Comparison of ENCODE assay signal across 1 cellular context in the genomic region with DNA sequence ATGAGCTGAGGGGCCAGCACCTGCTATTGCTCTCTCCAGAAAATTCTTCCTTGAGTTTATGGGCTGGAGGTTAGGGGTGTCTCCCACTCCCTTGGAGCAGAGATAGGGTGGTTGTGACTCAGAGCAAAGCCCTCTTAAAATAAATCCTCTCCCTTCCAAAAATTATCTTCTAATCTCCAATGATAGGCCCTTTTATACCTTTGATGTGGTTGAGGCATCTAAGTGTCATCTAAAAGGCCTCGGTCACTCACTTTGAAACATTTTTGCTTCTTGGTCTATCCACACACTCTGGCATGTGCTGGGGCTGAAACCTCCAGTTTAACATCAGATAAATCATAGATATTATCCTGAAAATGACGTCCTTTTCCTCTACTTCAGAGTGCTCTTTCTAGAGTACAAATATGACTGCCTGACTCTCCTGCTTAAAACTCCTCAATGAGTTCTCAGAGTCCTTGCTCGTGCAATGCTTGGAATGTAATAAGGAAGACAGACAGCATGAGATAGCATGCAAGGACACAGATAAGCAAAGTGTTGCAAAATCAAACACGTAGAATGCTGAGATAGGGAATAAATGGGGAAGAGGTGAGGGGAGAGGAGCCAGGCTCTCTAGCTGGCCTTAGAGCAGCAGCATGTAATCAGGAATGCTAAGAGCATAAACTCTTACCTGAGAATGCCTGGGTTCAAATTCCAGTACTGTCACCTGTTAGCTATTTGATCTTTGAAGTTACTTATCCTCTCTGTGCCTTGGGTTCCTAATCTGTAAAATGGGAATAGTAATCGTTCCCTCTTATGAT.
TF ChIP-seq lines count a peak whose summit lies in the region.

No MANE protein-coding gene starts in this region.

TF ChIP-seq in K562, 482 proteins besides CTCF, POLR2A, EP300 and RAD21 (continued from another document and continues in another):
- TF ChIP-seq MTF1 (CRISPR knock-in tag; IDR thresholded peaks at IDR 0.05; ENCODE audit: borderline replicate concordance) (no peak), PRMT5 (CRISPR knock-in tag; IDR thresholded peaks at IDR 0.05) (no peak), PML (IDR thresholded peaks at IDR 0.05; ENCODE audit: low read length) (peak; percentile 72), NUFIP1 (IDR thresholded peaks at IDR 0.05; ENCODE audit: partially characterized antibody) (no peak), TBP (optimal IDR thresholded peaks at IDR 0.05; ENCODE audit: low read depth, low read length) (no peak), ZNF253 (CRISPR knock-in tag; conservative IDR thresholded peaks at IDR 0.05) (no peak), JUN (IDR thresholded peaks at IDR 0.05; ENCODE audit: borderline replicate concordance, low read depth, low read length) (no peak), JUN (CRISPR knock-in tag; IDR thresholded peaks at IDR 0.05; ENCODE audit: borderline replicate concordance) (no peak), TFAM (CRISPR knock-in tag; conservative IDR thresholded peaks at IDR 0.05) (no peak), HLTF (IDR thresholded peaks at IDR 0.05) (no peak), KDM1A (IDR thresholded peaks at IDR 0.05) (peak; percentile 49 to 69; a peak in 2 of 4 replicates), MXI1 (IDR thresholded peaks at IDR 0.05; ENCODE audit: low read depth, low read length) (no peak), NFRKB (IDR thresholded peaks at IDR 0.05; ENCODE audit: low read depth) (no peak), RBM39 (optimal IDR thresholded peaks at IDR 0.05; ENCODE audit: low read depth, low read length) (no peak), PCBP1 (IDR thresholded peaks at IDR 0.05; ENCODE audit: low read depth, low read length, poor library complexity, severe bottlenecking) (no peak), CC2D1A (IDR thresholded peaks at IDR 0.05) (no peak), HNRNPUL1 (IDR thresholded peaks at IDR 0.05; ENCODE audit: low read length) (no peak), RFX5 (IDR thresholded peaks at IDR 0.05; ENCODE audit: low read depth, low read length) (no peak), PTTG1 (tag; IDR thresholded peaks at IDR 0.05; ENCODE audit: low read depth) (no peak), ZBTB7A (IDR thresholded peaks at IDR 0.05; ENCODE audit: borderline replicate concordance, control insufficient read depth, low read depth, low read length) (no peak), FOSL1 (tag; conservative IDR thresholded peaks at IDR 0.05) (peak; percentile 53; the same call in 1 of the 2 replicates), TAL1 (IDR thresholded peaks at IDR 0.05) (peak; percentile 82), SMAD4 (CRISPR knock-in tag; conservative IDR thresholded peaks at IDR 0.05) (peak; percentile 59; the same call in 1 of the 2 replicates), ZNF197 (CRISPR knock-in tag; IDR thresholded peaks at IDR 0.05; ENCODE audit: low read depth) (no peak), STAT5A (IDR thresholded peaks at IDR 0.05; ENCODE audit: borderline replicate concordance, low read length) (peak; percentile 61; the same call in 1 of the 2 replicates), TBL1XR1 (IDR thresholded peaks at IDR 0.05; ENCODE audit: low read length in 2 of 2) (peak in 1 of 2 experiments; percentile 63; a peak in 2 of 4 replicates), ZNF184 (CRISPR knock-in tag; IDR thresholded peaks at IDR 0.05) (no peak), SLC30A9 (CRISPR knock-in tag; IDR thresholded peaks at IDR 0.05) (no peak), MCM2 (IDR thresholded peaks at IDR 0.05; ENCODE audit: low read depth) (no peak), ZNF239 (CRISPR knock-in tag; IDR thresholded peaks at IDR 0.05) (no peak), SRSF7 (optimal IDR thresholded peaks at IDR 0.05; ENCODE audit: low read depth, low read length) (no peak), PTBP1 (IDR thresholded peaks at IDR 0.05; ENCODE audit: low read depth, low read length) (no peak), TAF1 (IDR thresholded peaks at IDR 0.05; ENCODE audit: control insufficient read depth, extremely low read depth, insufficient read depth, low read length, severe bottlenecking) (no peak), CBFA2T3 (IDR thresholded peaks at IDR 0.05) (peak; percentile 85), CBFB (CRISPR knock-in tag; IDR thresholded peaks at IDR 0.05) (no peak), C11orf30 (IDR thresholded peaks at IDR 0.05; ENCODE audit: low read depth) (peak; percentile 70), PHTF2 (CRISPR knock-in tag; IDR thresholded peaks at IDR 0.05) (no peak)
- TF ChIP-seq, protein P1, sequence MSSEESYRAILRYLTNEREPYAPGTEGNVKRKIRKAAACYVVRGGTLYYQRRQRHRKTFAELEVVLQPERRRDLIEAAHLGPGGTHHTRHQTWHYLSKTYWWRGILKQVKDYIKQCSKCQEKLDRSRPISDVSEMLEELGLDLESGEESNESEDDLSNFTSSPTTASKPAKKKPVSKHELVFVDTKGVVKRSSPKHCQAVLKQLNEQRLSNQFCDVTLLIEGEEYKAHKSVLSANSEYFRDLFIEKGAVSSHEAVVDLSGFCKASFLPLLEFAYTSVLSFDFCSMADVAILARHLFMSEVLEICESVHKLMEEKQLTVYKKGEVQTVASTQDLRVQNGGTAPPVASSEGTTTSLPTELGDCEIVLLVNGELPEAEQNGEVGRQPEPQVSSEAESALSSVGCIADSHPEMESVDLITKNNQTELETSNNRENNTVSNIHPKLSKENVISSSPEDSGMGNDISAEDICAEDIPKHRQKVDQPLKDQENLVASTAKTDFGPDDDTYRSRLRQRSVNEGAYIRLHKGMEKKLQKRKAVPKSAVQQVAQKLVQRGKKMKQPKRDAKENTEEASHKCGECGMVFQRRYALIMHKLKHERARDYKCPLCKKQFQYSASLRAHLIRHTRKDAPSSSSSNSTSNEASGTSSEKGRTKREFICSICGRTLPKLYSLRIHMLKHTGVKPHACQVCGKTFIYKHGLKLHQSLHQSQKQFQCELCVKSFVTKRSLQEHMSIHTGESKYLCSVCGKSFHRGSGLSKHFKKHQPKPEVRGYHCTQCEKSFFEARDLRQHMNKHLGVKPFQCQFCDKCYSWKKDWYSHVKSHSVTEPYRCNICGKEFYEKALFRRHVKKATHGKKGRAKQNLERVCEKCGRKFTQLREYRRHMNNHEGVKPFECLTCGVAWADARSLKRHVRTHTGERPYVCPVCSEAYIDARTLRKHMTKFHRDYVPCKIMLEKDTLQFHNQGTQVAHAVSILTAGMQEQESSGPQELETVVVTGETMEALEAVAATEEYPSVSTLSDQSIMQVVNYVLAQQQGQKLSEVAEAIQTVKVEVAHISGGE (CRISPR knock-in tag; IDR thresholded peaks at IDR 0.05): no peak
- TF ChIP-seq, protein P2, sequence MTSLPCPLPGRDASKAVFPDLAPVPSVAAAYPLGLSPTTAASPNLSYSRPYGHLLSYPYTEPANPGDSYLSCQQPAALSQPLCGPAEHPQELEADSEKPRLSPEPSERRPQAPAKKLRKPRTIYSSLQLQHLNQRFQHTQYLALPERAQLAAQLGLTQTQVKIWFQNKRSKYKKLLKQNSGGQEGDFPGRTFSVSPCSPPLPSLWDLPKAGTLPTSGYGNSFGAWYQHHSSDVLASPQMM (CRISPR knock-in tag; IDR thresholded peaks at IDR 0.05): no peak
- TF ChIP-seq, protein P3, sequence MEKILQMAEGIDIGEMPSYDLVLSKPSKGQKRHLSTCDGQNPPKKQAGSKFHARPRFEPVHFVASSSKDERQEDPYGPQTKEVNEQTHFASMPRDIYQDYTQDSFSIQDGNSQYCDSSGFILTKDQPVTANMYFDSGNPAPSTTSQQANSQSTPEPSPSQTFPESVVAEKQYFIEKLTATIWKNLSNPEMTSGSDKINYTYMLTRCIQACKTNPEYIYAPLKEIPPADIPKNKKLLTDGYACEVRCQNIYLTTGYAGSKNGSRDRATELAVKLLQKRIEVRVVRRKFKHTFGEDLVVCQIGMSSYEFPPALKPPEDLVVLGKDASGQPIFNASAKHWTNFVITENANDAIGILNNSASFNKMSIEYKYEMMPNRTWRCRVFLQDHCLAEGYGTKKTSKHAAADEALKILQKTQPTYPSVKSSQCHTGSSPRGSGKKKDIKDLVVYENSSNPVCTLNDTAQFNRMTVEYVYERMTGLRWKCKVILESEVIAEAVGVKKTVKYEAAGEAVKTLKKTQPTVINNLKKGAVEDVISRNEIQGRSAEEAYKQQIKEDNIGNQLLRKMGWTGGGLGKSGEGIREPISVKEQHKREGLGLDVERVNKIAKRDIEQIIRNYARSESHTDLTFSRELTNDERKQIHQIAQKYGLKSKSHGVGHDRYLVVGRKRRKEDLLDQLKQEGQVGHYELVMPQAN (IDR thresholded peaks at IDR 0.05; ENCODE audit: borderline replicate concordance): no peak
- TF ChIP-seq, protein P4, sequence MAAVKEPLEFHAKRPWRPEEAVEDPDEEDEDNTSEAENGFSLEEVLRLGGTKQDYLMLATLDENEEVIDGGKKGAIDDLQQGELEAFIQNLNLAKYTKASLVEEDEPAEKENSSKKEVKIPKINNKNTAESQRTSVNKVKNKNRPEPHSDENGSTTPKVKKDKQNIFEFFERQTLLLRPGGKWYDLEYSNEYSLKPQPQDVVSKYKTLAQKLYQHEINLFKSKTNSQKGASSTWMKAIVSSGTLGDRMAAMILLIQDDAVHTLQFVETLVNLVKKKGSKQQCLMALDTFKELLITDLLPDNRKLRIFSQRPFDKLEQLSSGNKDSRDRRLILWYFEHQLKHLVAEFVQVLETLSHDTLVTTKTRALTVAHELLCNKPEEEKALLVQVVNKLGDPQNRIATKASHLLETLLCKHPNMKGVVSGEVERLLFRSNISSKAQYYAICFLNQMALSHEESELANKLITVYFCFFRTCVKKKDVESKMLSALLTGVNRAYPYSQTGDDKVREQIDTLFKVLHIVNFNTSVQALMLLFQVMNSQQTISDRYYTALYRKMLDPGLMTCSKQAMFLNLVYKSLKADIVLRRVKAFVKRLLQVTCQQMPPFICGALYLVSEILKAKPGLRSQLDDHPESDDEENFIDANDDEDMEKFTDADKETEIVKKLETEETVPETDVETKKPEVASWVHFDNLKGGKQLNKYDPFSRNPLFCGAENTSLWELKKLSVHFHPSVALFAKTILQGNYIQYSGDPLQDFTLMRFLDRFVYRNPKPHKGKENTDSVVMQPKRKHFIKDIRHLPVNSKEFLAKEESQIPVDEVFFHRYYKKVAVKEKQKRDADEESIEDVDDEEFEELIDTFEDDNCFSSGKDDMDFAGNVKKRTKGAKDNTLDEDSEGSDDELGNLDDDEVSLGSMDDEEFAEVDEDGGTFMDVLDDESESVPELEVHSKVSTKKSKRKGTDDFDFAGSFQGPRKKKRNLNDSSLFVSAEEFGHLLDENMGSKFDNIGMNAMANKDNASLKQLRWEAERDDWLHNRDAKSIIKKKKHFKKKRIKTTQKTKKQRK (IDR thresholded peaks at IDR 0.05; ENCODE audit: borderline replicate concordance, low read depth, low read length): no peak
- TF ChIP-seq, protein P5, sequence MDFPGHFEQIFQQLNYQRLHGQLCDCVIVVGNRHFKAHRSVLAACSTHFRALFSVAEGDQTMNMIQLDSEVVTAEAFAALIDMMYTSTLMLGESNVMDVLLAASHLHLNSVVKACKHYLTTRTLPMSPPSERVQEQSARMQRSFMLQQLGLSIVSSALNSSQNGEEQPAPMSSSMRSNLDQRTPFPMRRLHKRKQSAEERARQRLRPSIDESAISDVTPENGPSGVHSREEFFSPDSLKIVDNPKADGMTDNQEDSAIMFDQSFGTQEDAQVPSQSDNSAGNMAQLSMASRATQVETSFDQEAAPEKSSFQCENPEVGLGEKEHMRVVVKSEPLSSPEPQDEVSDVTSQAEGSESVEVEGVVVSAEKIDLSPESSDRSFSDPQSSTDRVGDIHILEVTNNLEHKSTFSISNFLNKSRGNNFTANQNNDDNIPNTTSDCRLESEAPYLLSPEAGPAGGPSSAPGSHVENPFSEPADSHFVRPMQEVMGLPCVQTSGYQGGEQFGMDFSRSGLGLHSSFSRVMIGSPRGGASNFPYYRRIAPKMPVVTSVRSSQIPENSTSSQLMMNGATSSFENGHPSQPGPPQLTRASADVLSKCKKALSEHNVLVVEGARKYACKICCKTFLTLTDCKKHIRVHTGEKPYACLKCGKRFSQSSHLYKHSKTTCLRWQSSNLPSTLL (IDR thresholded peaks at IDR 0.05): no peak
- TF ChIP-seq, protein P6, sequence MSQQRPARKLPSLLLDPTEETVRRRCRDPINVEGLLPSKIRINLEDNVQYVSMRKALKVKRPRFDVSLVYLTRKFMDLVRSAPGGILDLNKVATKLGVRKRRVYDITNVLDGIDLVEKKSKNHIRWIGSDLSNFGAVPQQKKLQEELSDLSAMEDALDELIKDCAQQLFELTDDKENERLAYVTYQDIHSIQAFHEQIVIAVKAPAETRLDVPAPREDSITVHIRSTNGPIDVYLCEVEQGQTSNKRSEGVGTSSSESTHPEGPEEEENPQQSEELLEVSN (IDR thresholded peaks at IDR 0.05; ENCODE audit: borderline replicate concordance in 1 of 2, extremely low read depth in 1 of 2, insufficient read depth in 1 of 2, insufficient read length in 1 of 2, low read depth in 1 of 2, low read length in 1 of 2, poor library complexity in 1 of 2, severe bottlenecking in 1 of 2): no peak
- TF ChIP-seq, protein P7, sequence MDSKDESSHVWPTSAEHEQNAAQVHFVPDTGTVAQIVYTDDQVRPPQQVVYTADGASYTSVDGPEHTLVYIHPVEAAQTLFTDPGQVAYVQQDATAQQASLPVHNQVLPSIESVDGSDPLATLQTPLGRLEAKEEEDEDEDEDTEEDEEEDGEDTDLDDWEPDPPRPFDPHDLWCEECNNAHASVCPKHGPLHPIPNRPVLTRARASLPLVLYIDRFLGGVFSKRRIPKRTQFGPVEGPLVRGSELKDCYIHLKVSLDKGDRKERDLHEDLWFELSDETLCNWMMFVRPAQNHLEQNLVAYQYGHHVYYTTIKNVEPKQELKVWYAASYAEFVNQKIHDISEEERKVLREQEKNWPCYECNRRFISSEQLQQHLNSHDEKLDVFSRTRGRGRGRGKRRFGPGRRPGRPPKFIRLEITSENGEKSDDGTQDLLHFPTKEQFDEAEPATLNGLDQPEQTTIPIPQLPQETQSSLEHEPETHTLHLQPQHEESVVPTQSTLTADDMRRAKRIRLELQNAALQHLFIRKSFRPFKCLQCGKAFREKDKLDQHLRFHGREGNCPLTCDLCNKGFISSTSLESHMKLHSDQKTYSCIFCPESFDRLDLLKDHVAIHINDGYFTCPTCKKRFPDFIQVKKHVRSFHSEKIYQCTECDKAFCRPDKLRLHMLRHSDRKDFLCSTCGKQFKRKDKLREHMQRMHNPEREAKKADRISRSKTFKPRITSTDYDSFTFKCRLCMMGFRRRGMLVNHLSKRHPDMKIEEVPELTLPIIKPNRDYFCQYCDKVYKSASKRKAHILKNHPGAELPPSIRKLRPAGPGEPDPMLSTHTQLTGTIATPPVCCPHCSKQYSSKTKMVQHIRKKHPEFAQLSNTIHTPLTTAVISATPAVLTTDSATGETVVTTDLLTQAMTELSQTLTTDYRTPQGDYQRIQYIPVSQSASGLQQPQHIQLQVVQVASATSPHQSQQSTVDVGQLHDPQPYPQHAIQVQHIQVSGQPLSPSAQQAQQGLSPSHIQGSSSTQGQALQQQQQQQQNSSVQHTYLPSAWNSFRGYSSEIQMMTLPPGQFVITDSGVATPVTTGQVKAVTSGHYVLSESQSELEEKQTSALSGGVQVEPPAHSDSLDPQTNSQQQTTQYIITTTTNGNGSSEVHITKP (IDR thresholded peaks at IDR 0.05; ENCODE audit: partially characterized antibody): no peak
- TF ChIP-seq, protein P8, sequence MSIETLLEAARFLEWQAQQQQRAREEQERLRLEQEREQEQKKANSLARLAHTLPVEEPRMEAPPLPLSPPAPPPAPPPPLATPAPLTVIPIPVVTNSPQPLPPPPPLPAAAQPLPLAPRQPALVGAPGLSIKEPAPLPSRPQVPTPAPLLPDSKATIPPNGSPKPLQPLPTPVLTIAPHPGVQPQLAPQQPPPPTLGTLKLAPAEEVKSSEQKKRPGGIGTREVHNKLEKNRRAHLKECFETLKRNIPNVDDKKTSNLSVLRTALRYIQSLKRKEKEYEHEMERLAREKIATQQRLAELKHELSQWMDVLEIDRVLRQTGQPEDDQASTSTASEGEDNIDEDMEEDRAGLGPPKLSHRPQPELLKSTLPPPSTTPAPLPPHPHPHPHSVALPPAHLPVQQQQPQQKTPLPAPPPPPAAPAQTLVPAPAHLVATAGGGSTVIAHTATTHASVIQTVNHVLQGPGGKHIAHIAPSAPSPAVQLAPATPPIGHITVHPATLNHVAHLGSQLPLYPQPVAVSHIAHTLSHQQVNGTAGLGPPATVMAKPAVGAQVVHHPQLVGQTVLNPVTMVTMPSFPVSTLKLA (conservative IDR thresholded peaks at IDR 0.05): no peak
